9 cellular contexts compared by ENCODE assay signal in the genomic region with DNA sequence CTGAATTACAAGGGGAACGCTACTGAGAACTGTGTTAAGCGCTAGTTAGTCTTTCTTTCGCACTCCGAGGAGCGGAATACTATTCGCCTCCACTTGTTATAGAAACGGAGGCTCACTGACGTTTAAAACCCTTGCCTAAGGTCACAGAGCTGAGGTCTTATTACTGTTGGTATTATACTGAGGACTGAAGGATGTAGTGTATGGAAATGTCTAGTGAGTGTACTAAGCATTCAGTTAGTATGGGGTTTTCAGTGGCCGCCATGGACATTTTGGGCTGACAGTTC. TPM values are rescaled to one million over a fixed set of nuclear protein-coding genes. Genes with fewer than 3 reads are reported as not detected.
DNase-seq lines count a peak whose midpoint lies in the region; ATAC-seq and TF ChIP-seq lines count a peak whose summit lies in the region.
"Had no signal": no experiment of that assay in that cellular context is flagged by ENCODE, and none has a peak within 500 bp of the region (broad histone marks: within the 10 kb centered on the region; RNA-seq: fewer than 3 reads in every experiment).

No MANE protein-coding gene starts in this region.

- H3K27me3 Mint-ChIP-seq in GM23338 (ENCODE audit: insufficient read depth, low read depth, poor library complexity): peaks cover 4% of the 10 kb centered on the region

- DNase-seq in GM23338 (ENCODE audit: low spot score) (no peak), WERI-Rb-1 (no peak), RWPE1 (ENCODE audit: low spot score) (no peak), NCI-H146 treated with DMSO at 0.1 percent for 48 hours (lab: John Stamatoyannopoulos, UW; ENCODE audit: unreplicated experiment) (no peak), brain microvascular endothelial cell (no peak)
- DNase-seq: stimulated activated CD4-positive, alpha-beta T cell treated with anti-CD3 and anti-CD28 coated beads, Interleukin-4, amount 100 ng/mL, for 4 hours had no signal

- peaks cover 15% of the 10 kb centered on the region for H3K4me1 Mint-ChIP-seq in GM23338

- H3K79me2 ChIP-seq in GM23338 (replicated peaks; ENCODE audit: insufficient read depth): no peaks in the 10 kb centered on the region

- peaks cover 37% of the 10 kb centered on the region for H3K36me3 Mint-ChIP-seq in GM23338 (ENCODE audit: low read depth)

- no peaks in the 10 kb centered on the region for H3K9me2 ChIP-seq in GM23338 (ENCODE audit: insufficient read depth)

- H3K27ac ChIP-seq in GM23338 (ENCODE audit: low read depth) (no peak overlapping the region), WERI-Rb-1 (no peak overlapping the region), skin epidermis (peak overlapping the region in 4 of 21 experiments; percentile 56 to 82 (median 79)), RWPE1 (no peak overlapping the region), brain microvascular endothelial cell (no peak overlapping the region)

- peaks cover 20% of the 10 kb centered on the region for H3F3A ChIP-seq in GM23338 (replicated peaks; ENCODE audit: low read depth)

- peak overlapping the region; percentile 99 for H2AFZ ChIP-seq in GM23338

- H3K4me2 ChIP-seq in GM23338: peak overlapping the region; percentile 83; the same call in 1 of the 2 replicates

- peaks cover 11% of the 10 kb centered on the region for H3K4me1 ChIP-seq in GM23338 (ENCODE audit: insufficient read depth)

- no peak for TF ChIP-seq CTCF in GM23338 (conservative IDR thresholded peaks at IDR 0.05; ENCODE audit: low read depth in 2 of 2)
- no peak for TF ChIP-seq CTCF in WERI-Rb-1 (IDR thresholded peaks at IDR 0.05; ENCODE audit: low read depth, low read length)
- no peak for TF ChIP-seq CTCF in RWPE1 (conservative IDR thresholded peaks at IDR 0.05; ENCODE audit: low read depth)
- TF ChIP-seq CTCF in brain microvascular endothelial cell (IDR thresholded peaks at IDR 0.05; ENCODE audit: low read depth, low read length, missing control alignments): no peak

- H3K36me3 ChIP-seq in GM23338 (ENCODE audit: insufficient read depth) (peaks cover 13% of the 10 kb centered on the region), WERI-Rb-1 (peaks cover 26% of the 10 kb centered on the region), brain microvascular endothelial cell (replicated peaks) (peaks cover 13% of the 10 kb centered on the region)

- peak overlapping the region; percentile 58 for H3K4me3 ChIP-seq in GM23338
- peak overlapping the region; percentile 69; the same call in 1 of the 2 replicates for H3K4me3 ChIP-seq in WERI-Rb-1 (ENCODE audit: low read depth, low read length)
- H3K4me3 ChIP-seq in iPS-11a (ENCODE audit: low read depth, low read length): peak overlapping the region; percentile 55
- H3K4me3 ChIP-seq in skin epidermis: peak overlapping the region in 4 of 7 experiments; percentile 65 to 71 (median 70)
- no peak overlapping the region for H3K4me3 ChIP-seq in brain microvascular endothelial cell (ENCODE audit: low read depth, low read length)

- POLR2A ChIA-PET in RWPE1 (lab: Yijun Ruan, JAX; ENCODE audit: low non-redundant PET): no interaction called here

- peak overlapping the region; percentile 80 for H3K4me3 Mint-ChIP-seq in GM23338

- H3K27ac Mint-ChIP-seq in GM23338: no peak overlapping the region

- ATAC-seq in GM23338: no peak
- ATAC-seq in HG03045 (IDR thresholded peaks at IDR 0.05; ENCODE audit: unreplicated experiment): no peak

- no peaks in the 10 kb centered on the region for H3K9me3 ChIP-seq in WERI-Rb-1 (ENCODE audit: severe bottlenecking)

- H3K27me3 ChIP-seq in GM23338 (ENCODE audit: insufficient read depth): no peaks in the 10 kb centered on the region
- H3K27me3 ChIP-seq in WERI-Rb-1 (ENCODE audit: insufficient read depth, low read depth, severe bottlenecking): no peaks in the 10 kb centered on the region
- H3K27me3 ChIP-seq in brain microvascular endothelial cell (replicated peaks): no peaks in the 10 kb centered on the region

- CTCF ChIA-PET in RWPE1 (lab: Yijun Ruan, JAX): interaction anchor here (0.7 to 1.6 kb wide), 2 partner anchors 143 to 245 kb away, joined by 3 to 6 read pairs; no protein-coding TSS in a partner anchor

- H4K20me1 ChIP-seq in GM23338 (replicated peaks; ENCODE audit: insufficient read depth): peaks cover 14% of the 10 kb centered on the region; the same call in 1 of the 2 replicates

- H3K9me3 Mint-ChIP-seq in GM23338: no peaks in the 10 kb centered on the region; the same call in 2 of the 3 replicates

- in situ Hi-C loops in brain microvascular endothelial cell (cut with HindIII; ENCODE audit: low pct_ligation_motif_present, low sequenced_read_pairs): no loop called here

TF ChIP-seq in GM23338, 12 proteins besides CTCF, POLR2A, EP300 and RAD21 (continues in another document):
- TF ChIP-seq ZNF331 (CRISPR knock-in tag; IDR thresholded peaks at IDR 0.05; ENCODE audit: low read depth): no peak
- no peak for TF ChIP-seq NANOG (IDR thresholded peaks at IDR 0.05; ENCODE audit: borderline replicate concordance)
- TF ChIP-seq EZH2 (IDR thresholded peaks at IDR 0.05; ENCODE audit: low read depth, unreplicated experiment): no peak
- TF ChIP-seq, protein P1, sequence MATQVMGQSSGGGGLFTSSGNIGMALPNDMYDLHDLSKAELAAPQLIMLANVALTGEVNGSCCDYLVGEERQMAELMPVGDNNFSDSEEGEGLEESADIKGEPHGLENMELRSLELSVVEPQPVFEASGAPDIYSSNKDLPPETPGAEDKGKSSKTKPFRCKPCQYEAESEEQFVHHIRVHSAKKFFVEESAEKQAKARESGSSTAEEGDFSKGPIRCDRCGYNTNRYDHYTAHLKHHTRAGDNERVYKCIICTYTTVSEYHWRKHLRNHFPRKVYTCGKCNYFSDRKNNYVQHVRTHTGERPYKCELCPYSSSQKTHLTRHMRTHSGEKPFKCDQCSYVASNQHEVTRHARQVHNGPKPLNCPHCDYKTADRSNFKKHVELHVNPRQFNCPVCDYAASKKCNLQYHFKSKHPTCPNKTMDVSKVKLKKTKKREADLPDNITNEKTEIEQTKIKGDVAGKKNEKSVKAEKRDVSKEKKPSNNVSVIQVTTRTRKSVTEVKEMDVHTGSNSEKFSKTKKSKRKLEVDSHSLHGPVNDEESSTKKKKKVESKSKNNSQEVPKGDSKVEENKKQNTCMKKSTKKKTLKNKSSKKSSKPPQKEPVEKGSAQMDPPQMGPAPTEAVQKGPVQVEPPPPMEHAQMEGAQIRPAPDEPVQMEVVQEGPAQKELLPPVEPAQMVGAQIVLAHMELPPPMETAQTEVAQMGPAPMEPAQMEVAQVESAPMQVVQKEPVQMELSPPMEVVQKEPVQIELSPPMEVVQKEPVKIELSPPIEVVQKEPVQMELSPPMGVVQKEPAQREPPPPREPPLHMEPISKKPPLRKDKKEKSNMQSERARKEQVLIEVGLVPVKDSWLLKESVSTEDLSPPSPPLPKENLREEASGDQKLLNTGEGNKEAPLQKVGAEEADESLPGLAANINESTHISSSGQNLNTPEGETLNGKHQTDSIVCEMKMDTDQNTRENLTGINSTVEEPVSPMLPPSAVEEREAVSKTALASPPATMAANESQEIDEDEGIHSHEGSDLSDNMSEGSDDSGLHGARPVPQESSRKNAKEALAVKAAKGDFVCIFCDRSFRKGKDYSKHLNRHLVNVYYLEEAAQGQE (IDR thresholded peaks at IDR 0.05; ENCODE audit: unreplicated experiment): no peak
- no peak for TF ChIP-seq JUNB (IDR thresholded peaks at IDR 0.05; ENCODE audit: unreplicated experiment)

RNA-seq across cellular contexts. Expression of a gene that starts 0.8 kb away (rescaled TPM):
- total RNA-seq in GM23338 (2014; rRNA removed; shearing (Covaris generic)): 5.7 and 7.7 TPM in 2 replicates
- 3.1 and 4.2 TPM in 2 replicates for polyA plus RNA-seq in GM23338 (2016; fragmentation: Nextera tagmentation; extraction: Ambion mirVana)

RNA-seq across cellular contexts. Expression of a gene that starts 16.2 kb away (rescaled TPM):
- total RNA-seq in GM23338 (2014; rRNA removed; shearing (Covaris generic)): 48.2 and 51.3 TPM in 2 replicates
- 9.9 and 11.7 TPM in 2 replicates for polyA plus RNA-seq in GM23338 (2016; fragmentation: Nextera tagmentation; extraction: Ambion mirVana)

RNA-seq across cellular contexts. Expression of a gene that starts 39.5 kb away (rescaled TPM):
- 217 and 225 TPM in 2 replicates for total RNA-seq in GM23338 (2014; rRNA removed; shearing (Covaris generic))
- 257 and 264 TPM in 2 replicates for polyA plus RNA-seq in GM23338 (2016; fragmentation: Nextera tagmentation; extraction: Ambion mirVana)
